ENCODE assay signal across 1 cellular context in genomic region chr11:126172596-126173038, GRCh38.
A peak's percentile ranks its signal among the peaks of the same experiment; 100 is the strongest.
TF ChIP-seq lines count a peak whose summit lies in the region.

No MANE protein-coding gene starts in this region.

TF ChIP-seq in HepG2, 621 proteins besides CTCF, POLR2A, EP300 and RAD21:
- TF ChIP-seq, protein P1, sequence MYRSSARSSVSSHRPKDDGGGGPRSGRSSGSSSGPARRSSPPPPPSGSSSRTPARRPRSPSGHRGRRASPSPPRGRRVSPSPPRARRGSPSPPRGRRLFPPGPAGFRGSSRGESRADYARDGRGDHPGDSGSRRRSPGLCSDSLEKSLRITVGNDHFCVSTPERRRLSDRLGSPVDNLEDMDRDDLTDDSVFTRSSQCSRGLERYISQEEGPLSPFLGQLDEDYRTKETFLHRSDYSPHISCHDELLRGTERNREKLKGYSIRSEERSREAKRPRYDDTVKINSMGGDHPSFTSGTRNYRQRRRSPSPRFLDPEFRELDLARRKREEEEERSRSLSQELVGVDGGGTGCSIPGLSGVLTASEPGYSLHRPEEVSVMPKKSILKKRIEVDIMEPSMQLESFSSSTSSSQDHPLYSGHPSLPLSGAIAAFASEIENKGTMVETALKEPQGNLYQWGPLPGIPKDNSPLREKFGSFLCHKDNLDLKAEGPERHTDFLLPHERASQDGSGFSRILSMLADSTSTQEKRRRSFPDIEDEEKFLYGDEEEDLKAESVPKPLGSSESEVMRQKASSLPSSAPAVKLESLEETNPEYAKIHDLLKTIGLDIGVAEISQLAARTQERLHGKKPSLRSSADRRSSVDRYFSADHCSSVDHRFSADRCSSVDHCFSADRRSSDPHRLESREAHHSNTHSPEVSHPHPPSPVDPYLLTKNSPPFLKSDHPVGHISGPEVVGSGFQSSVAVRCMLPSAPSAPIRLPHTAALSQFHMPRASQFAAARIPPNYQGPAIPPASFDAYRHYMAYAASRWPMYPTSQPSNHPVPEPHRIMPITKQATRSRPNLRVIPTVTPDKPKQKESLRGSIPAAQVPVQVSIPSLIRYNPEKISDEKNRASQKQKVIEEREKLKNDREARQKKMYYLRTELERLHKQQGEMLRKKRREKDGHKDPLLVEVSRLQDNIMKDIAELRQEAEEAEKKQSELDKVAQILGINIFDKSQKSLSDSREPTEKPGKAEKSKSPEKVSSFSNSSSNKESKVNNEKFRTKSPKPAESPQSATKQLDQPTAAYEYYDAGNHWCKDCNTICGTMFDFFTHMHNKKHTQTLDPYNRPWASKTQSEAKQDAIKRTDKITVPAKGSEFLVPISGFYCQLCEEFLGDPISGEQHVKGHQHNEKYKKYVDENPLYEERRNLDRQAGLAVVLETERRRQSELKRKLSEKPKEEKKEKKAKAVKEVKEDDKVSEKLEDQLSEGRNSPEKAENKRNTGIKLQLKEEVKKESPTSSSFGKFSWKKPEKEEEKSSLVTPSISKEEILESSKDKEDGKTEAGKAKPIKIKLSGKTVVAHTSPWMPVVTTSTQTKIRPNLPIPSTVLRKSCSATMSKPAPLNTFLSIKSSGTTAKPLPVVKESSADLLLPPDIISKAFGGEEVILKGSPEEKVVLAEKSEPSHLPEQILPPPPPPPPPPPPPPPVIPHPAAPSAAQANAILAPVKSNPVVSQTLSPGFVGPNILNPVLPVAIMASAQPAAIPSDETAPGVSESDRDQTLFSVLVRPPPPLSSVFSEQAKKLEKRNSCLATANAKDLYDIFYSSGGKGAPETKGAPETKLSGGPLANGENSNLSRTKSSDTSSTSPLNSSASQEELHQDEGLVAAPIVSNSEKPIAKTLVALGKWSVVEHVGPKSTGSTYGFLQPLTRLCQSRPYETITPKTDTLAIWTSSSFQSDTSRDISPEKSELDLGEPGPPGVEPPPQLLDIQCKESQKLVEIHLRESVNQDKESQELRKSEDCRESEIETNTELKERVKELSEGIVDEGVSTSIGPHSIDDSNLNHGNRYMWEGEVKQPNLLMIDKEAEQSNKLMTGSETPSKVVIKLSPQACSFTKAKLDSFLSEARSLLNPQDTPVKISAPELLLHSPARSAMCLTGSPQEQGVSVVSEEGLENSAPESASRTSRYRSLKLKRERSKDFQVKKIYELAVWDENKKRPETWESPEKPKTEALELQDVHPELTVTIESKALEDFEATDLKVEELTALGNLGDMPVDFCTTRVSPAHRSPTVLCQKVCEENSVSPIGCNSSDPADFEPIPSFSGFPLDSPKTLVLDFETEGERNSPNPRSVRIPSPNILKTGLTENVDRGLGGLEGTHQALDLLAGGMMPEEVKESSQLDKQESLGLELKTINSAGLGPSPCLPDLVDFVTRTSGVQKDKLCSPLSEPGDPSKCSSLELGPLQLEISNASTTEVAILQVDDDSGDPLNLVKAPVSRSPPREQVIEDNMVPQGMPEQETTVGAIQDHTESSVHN (CRISPR knock-in tag; IDR thresholded peaks at IDR 0.05): no peak
- TF ChIP-seq ARHGAP35 (CRISPR knock-in tag; IDR thresholded peaks at IDR 0.05; ENCODE audit: borderline replicate concordance) (no peak), ZMYM4 (CRISPR knock-in tag; IDR thresholded peaks at IDR 0.05) (no peak), NR2C2 (CRISPR knock-in tag; IDR thresholded peaks at IDR 0.05; ENCODE audit: borderline replicate concordance) (0 out of 2 replicates have a peak, but pooled peaks have one; percentile 12)
- TF ChIP-seq, protein P2, sequence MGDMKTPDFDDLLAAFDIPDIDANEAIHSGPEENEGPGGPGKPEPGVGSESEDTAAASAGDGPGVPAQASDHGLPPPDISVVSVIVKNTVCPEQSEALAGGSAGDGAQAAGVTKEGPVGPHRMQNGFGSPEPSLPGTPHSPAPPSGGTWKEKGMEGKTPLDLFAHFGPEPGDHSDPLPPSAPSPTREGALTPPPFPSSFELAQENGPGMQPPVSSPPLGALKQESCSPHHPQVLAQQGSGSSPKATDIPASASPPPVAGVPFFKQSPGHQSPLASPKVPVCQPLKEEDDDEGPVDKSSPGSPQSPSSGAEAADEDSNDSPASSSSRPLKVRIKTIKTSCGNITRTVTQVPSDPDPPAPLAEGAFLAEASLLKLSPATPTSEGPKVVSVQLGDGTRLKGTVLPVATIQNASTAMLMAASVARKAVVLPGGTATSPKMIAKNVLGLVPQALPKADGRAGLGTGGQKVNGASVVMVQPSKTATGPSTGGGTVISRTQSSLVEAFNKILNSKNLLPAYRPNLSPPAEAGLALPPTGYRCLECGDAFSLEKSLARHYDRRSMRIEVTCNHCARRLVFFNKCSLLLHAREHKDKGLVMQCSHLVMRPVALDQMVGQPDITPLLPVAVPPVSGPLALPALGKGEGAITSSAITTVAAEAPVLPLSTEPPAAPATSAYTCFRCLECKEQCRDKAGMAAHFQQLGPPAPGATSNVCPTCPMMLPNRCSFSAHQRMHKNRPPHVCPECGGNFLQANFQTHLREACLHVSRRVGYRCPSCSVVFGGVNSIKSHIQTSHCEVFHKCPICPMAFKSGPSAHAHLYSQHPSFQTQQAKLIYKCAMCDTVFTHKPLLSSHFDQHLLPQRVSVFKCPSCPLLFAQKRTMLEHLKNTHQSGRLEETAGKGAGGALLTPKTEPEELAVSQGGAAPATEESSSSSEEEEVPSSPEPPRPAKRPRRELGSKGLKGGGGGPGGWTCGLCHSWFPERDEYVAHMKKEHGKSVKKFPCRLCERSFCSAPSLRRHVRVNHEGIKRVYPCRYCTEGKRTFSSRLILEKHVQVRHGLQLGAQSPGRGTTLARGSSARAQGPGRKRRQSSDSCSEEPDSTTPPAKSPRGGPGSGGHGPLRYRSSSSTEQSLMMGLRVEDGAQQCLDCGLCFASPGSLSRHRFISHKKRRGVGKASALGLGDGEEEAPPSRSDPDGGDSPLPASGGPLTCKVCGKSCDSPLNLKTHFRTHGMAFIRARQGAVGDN (CRISPR knock-in tag; IDR thresholded peaks at IDR 0.05): peak; percentile 43
- TF ChIP-seq, protein P3, sequence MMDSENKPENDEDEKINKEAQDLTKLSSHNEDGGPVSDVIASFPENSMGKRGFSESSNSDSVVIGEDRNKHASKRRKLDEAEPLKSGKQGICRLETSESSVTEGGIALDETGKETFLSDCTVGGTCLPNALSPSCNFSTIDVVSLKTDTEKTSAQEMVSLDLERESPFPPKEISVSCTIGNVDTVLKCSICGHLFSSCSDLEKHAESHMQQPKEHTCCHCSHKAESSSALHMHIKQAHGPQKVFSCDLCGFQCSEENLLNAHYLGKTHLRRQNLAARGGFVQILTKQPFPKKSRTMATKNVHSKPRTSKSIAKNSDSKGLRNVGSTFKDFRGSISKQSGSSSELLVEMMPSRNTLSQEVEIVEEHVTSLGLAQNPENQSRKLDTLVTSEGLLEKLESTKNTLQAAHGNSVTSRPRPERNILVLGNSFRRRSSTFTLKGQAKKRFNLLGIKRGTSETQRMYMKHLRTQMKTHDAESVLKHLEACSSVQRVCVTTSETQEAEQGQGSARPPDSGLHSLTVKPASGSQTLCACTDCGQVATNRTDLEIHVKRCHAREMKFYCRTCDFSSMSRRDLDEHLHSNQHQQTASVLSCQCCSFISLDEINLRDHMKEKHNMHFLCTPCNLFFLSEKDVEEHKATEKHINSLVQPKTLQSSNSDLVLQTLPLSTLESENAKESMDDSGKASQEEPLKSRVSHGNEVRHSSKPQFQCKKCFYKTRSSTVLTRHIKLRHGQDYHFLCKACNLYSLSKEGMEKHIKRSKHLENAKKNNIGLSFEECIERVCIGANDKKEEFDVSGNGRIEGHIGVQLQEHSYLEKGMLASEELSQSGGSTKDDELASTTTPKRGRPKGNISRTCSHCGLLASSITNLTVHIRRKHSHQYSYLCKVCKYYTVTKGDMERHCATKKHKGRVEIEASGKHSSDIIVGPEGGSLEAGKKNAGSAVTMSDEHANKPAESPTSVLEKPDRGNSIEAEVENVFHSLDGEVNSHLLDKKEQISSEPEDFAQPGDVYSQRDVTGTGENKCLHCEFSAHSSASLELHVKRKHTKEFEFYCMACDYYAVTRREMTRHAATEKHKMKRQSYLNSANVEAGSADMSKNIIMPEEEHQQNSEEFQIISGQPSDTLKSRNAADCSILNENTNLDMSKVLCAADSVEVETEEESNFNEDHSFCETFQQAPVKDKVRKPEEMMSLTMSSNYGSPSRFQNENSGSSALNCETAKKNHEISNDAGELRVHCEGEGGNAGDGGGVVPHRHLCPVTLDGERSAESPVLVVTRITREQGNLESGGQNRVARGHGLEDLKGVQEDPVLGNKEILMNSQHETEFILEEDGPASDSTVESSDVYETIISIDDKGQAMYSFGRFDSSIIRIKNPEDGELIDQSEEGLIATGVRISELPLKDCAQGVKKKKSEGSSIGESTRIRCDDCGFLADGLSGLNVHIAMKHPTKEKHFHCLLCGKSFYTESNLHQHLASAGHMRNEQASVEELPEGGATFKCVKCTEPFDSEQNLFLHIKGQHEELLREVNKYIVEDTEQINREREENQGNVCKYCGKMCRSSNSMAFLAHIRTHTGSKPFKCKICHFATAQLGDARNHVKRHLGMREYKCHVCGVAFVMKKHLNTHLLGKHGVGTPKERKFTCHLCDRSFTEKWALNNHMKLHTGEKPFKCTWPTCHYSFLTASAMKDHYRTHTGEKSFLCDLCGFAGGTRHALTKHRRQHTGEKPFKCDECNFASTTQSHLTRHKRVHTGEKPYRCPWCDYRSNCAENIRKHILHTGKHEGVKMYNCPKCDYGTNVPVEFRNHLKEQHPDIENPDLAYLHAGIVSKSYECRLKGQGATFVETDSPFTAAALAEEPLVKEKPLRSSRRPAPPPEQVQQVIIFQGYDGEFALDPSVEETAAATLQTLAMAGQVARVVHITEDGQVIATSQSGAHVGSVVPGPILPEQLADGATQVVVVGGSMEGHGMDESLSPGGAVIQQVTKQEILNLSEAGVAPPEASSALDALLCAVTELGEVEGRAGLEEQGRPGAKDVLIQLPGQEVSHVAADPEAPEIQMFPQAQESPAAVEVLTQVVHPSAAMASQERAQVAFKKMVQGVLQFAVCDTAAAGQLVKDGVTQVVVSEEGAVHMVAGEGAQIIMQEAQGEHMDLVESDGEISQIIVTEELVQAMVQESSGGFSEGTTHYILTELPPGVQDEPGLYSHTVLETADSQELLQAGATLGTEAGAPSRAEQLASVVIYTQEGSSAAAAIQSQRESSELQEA (CRISPR knock-in tag; IDR thresholded peaks at IDR 0.05; ENCODE audit: not compliant biosample characterization): no peak
